ENCODE assay signal across 8 cellular contexts in genomic region chr12:108950991-108951739, GRCh38.
DNase-seq lines count a peak whose midpoint lies in the region; ATAC-seq and TF ChIP-seq lines count a peak whose summit lies in the region.

No MANE protein-coding gene starts in this region.

- H3K4me3 ChIP-seq in BE2C (ENCODE audit: low read depth, low read length) (0 out of 2 replicates have a peak overlapping the region, but pooled peaks have one; percentile 12), HAP-1 (no peak overlapping the region), lower leg skin (ENCODE audit: low read depth, poor library complexity, severe bottlenecking) (no peak overlapping the region)

- H3K36me3 Mint-ChIP-seq in activated CD4-positive, alpha-beta T cell treated with anti-CD3 and anti-CD28 coated beads, Interleukin-2, amount 10 ng/mL, durations not matched to agents 24 days and 14 days (ENCODE audit: low read depth), result no peaks in the 10 kb centered on the region

- H3K9me3 ChIP-seq in BE2C, result no peaks in the 10 kb centered on the region
- no peaks in the 10 kb centered on the region for H3K9me3 ChIP-seq in HAP-1

- in situ Hi-C loops in HAP-1 (cut with MboI; ENCODE audit: low sequenced_read_pairs), result loop anchor here (5.0 kb wide), 1 partner anchor 141 kb away; the partner anchor contains the start of gene ALKBH2

- H3K27me3 Mint-ChIP-seq in activated CD4-positive, alpha-beta T cell treated with anti-CD3 and anti-CD28 coated beads, Interleukin-2, amount 10 ng/mL, durations not matched to agents 24 days and 14 days, result peaks cover 14% of the 10 kb centered on the region

- peak; percentile 65 for DNase-seq in BE2C
- peak; percentile 48 to 75 for DNase-seq in HAP-1 (ENCODE audit: low spot score in 2 of 2)
- DNase-seq in NCI-H460 (ENCODE audit: extremely low read depth, low read depth), result peak; percentile 68
- peak; percentile 90 for DNase-seq in activated CD4-positive, alpha-beta T cell treated with anti-CD3 and anti-CD28 coated beads, Interleukin-2, amount 10 ng/mL, durations not matched to agents 24 days and 14 days
- DNase-seq in dermis blood vessel endothelial cell, result peak; percentile 86
- DNase-seq in lower leg skin (ENCODE audit: low spot score in 2 of 2), result peak; percentile 76 to 96
- peak; percentile 26 to 65 (median 46) for DNase-seq in stimulated activated CD4-positive, alpha-beta T cell treated with anti-CD3 and anti-CD28 coated beads, TNF-alpha, amount 100 ng/mL, for 24 hours (ENCODE audit: low read depth in 3 of 3)

- no peak for ATAC-seq in HG03039 (IDR thresholded peaks at IDR 0.05; ENCODE audit: unreplicated experiment)

- H3K27ac Mint-ChIP-seq in activated CD4-positive, alpha-beta T cell treated with anti-CD3 and anti-CD28 coated beads, Interleukin-2, amount 10 ng/mL, durations not matched to agents 24 days and 14 days, result no peak overlapping the region

- WGBS in lower leg skin, 2 donors, result 20 to 21% methylated on average over 12 of the region's 12 CpGs

- intact Hi-C loops in activated CD4-positive, alpha-beta T cell treated with anti-CD3 and anti-CD28 coated beads, Interleukin-2, amount 10 ng/mL, durations not matched to agents 24 days and 14 days (cut with micrococcal nuclease), result loop anchor here (1.0 to 10.0 kb wide), 5 partner anchors 67 to 389 kb away; partner anchors contain the start of genes ALKBH2, ISCU and SART3
- intact Hi-C loops in lower leg skin (cut with DNase I; ENCODE audit: low total_unique reads), result loop anchor here (10.0 kb wide), 2 partner anchors 286 to 376 kb away; no protein-coding TSS in a partner anchor

- no peak for TF ChIP-seq POLR2A in lower leg skin (IDR thresholded peaks at IDR 0.05)

- TF ChIP-seq CTCF in BE2C (IDR thresholded peaks at IDR 0.05; ENCODE audit: low read depth, low read length) (peak; percentile 87), lower leg skin (IDR thresholded peaks at IDR 0.05) (peak in 1 of 3 donors; percentile 51)

- no peak overlapping the region for H3K4me3 Mint-ChIP-seq in activated CD4-positive, alpha-beta T cell treated with anti-CD3 and anti-CD28 coated beads, Interleukin-2, amount 10 ng/mL, durations not matched to agents 24 days and 14 days

- H3K36me3 ChIP-seq in BE2C (no peaks in the 10 kb centered on the region), HAP-1 (replicated peaks) (no peaks in the 10 kb centered on the region)

- H3K27me3 ChIP-seq in BE2C (no peaks in the 10 kb centered on the region), HAP-1 (ENCODE audit: low read depth) (peaks cover 5% of the 10 kb centered on the region; the same call in 1 of the 2 replicates)

- no peaks in the 10 kb centered on the region for H3K4me1 ChIP-seq in BE2C
- H3K4me1 ChIP-seq in HAP-1, result no peaks in the 10 kb centered on the region

- no peaks in the 10 kb centered on the region for H3K4me1 Mint-ChIP-seq in activated CD4-positive, alpha-beta T cell treated with anti-CD3 and anti-CD28 coated beads, Interleukin-2, amount 10 ng/mL, durations not matched to agents 24 days and 14 days

- no peaks in the 10 kb centered on the region for H3K9me3 Mint-ChIP-seq in activated CD4-positive, alpha-beta T cell treated with anti-CD3 and anti-CD28 coated beads, Interleukin-2, amount 10 ng/mL, durations not matched to agents 24 days and 14 days
